In the genomic region with DNA sequence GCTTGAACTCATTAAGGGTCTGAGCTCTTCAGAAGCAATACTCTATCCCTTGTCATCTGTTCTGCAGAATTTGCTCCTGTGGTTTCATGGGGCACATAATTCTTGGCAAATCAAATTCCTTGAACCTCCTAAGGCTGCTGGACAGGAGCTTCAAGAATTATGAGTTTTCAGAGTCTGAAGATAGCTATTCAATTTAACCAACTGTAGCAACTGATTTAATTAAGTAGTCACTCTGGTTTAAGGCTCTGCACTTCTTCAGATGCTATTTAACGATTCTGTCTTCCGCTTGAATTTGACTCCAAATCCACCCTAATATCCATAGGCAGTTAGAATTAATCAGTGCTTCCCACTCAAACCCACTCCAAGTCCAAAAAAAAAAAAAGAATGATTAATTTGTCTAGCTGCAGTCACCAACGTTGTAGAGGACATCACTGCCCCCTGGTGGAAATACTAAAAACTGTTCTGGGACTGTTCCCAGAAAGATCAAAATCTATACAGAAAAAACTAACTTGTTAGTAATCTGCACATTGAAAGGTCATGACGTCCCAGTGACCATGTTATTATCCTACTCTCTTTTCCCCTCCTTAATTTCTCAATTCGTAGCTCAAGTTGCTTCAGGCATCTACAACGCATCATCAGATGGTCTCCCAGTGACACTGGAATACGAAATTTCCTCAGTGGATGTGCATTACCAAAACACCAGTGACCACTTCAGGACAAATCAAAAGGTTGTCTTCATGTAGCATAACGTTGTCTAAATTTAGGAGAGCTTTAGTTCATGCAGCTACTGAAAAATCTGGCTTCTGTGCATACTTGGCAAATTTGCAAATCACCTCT, we compare ENCODE assay signal across 8 cellular contexts.
DNase-seq lines count a peak whose midpoint lies in the region; ATAC-seq, FAIRE-seq and TF ChIP-seq lines count a peak whose summit lies in the region.

No MANE protein-coding gene starts in this region.

- no peak for DNase-seq in D721Med (ENCODE audit: insufficient read length, low spot score)
- peak; percentile 20 for DNase-seq in GM20000 (ENCODE audit: low spot score)
- DNase-seq in NCI-H2171 treated with DMSO at 0.1 percent for 48 hours (lab: John Stamatoyannopoulos, UW), result peak; percentile 51
- DNase-seq in amniotic stem cell (lab: John Stamatoyannopoulos, UW), result peak; percentile 6
- peak; percentile 0 to 19 (median 14) for DNase-seq in immature natural killer cell
- DNase-seq in superior temporal gyrus (ENCODE audit: extremely low spot score), result peak; percentile 81
- no peak for DNase-seq in central memory CD4-positive, alpha-beta T cell

- peaks cover 0 to 1% (median 0%) of the 10 kb centered on the region in 6 donors for H3K9me3 Mint-ChIP-seq in immature natural killer cell

- H3K4me1 Mint-ChIP-seq in immature natural killer cell, result no peaks in the 10 kb centered on the region

- peaks cover 0 to 2% (median 0%) of the 10 kb centered on the region in 3 donors for H3K27me3 Mint-ChIP-seq in immature natural killer cell (ENCODE audit: low read depth in 3 of 3)

- no peak overlapping the region for H3K4me3 Mint-ChIP-seq in immature natural killer cell

- no peaks in the 10 kb centered on the region for H3K36me3 Mint-ChIP-seq in immature natural killer cell

- FAIRE-seq in D721Med (lab: Jason Lieb, UNC), result no peak

- peak; percentile 71 for TF ChIP-seq CTCF in D721Med (IDR thresholded peaks at IDR 0.05; ENCODE audit: insufficient read depth, missing control alignments)
- peak; percentile 17 for TF ChIP-seq CTCF in GM20000 (IDR thresholded peaks at IDR 0.05; ENCODE audit: extremely low read depth, missing control alignments)

- no peak overlapping the region for H3K27ac Mint-ChIP-seq in immature natural killer cell

- no peak for ATAC-seq in GM18520 (IDR thresholded peaks at IDR 0.05; ENCODE audit: unreplicated experiment)

Comparison
In these comparisons a context has a peak if more than half of its experiments do, and no peak if none do; other contexts are left out.
1. DNase-seq: peak in GM20000 (single experiment), NCI-H2171 treated with DMSO at 0.1 percent for 48 hours (single experiment), amniotic stem cell (single experiment), immature natural killer cell (3 of 3) and superior temporal gyrus (single experiment); none in D721Med (single experiment) and central memory CD4-positive, alpha-beta T cell (single experiment).